ENCODE assay signal across 30 cellular contexts in the genomic region with DNA sequence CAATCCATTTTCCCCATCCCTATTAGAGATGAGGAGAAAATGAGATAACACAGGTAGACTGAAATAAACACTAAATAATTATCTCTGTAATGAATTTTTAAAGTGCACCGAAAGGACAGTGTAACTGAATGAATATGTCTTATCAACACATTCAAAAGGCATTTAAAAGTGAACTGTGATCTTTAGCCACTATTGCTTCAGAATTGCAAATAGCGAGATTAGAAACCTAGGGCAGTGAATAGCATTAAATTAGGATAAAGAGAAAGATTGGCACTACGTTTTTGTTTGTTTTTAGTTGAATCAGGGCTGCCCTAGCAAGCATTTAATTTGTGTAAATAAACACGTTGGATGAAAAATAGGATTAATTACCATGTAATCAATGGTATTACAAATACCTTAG.
"Had no signal": no experiment of that assay in that cellular context is flagged by ENCODE, and none has a peak within 500 bp of the region (broad histone marks: within the 10 kb centered on the region; RNA-seq: fewer than 3 reads in every experiment).

No MANE protein-coding gene starts in this region.

- H3K27me3 ChIP-seq: ovary, stomach, thyroid gland, tibial nerve, upper lobe of left lung, vagina had no signal

- H2AFZ ChIP-seq: parathyroid adenoma had no signal

- H3K4me3 Mint-ChIP-seq: naive B cell; naive thymus-derived CD8-positive, alpha-beta T cell; natural killer cell treated with Interleukin-12 subunit alpha and Interleukin-12 subunit beta and Interleukin-15 and Interleukin-18, amount 100 ng/mL, for 72 hours; nephron progenitor cell; neural crest cell; stimulated activated effector memory CD8-positive, alpha-beta T cell treated with anti-CD3 and anti-CD28 coated beads, Interleukin-12 subunit alpha, Interleukin-12 subunit beta, amount 100 ng/mL, for 72 hours; stimulated activated naive B cell treated with anti-CD40 and anti-IgM and Interleukin-4, amounts not matched to agents 10 μg/mL and 1 μg/mL and 100 μg/mL, for 72 hours; stimulated activated naive CD8-positive, alpha-beta T cell treated with anti-CD3 and anti-CD28 coated beads, Interleukin-15, Interleukin-2, amounts not matched to agents 100 ng/mL and 50 ng/mL, for 24 hours had no signal

- H3K27me3 Mint-ChIP-seq: naive B cell; naive thymus-derived CD8-positive, alpha-beta T cell; natural killer cell treated with Interleukin-12 subunit alpha and Interleukin-12 subunit beta and Interleukin-15 and Interleukin-18, amount 100 ng/mL, for 72 hours; progenitor cell of endocrine pancreas; stimulated activated naive B cell treated with anti-CD40 and anti-IgM and Interleukin-4, amounts not matched to agents 10 μg/mL and 1 μg/mL and 100 μg/mL, for 72 hours; stimulated activated naive CD8-positive, alpha-beta T cell treated with anti-CD3 and anti-CD28 coated beads, Interleukin-15, Interleukin-2, amounts not matched to agents 100 ng/mL and 50 ng/mL, for 24 hours had no signal

- H3K27ac Mint-ChIP-seq: naive B cell; naive thymus-derived CD8-positive, alpha-beta T cell; natural killer cell treated with Interleukin-12 subunit alpha and Interleukin-12 subunit beta and Interleukin-15 and Interleukin-18, amount 100 ng/mL, for 72 hours; nephron progenitor cell; progenitor cell of endocrine pancreas; stimulated activated effector memory CD8-positive, alpha-beta T cell treated with anti-CD3 and anti-CD28 coated beads, Interleukin-12 subunit alpha, Interleukin-12 subunit beta, amount 100 ng/mL, for 72 hours; stimulated activated naive B cell treated with anti-CD40 and anti-IgM and Interleukin-4, amounts not matched to agents 10 μg/mL and 1 μg/mL and 100 μg/mL, for 72 hours; stimulated activated naive CD8-positive, alpha-beta T cell treated with anti-CD3 and anti-CD28 coated beads, Interleukin-15, Interleukin-2, amounts not matched to agents 100 ng/mL and 50 ng/mL, for 24 hours had no signal

- H3K4me1 ChIP-seq: parathyroid adenoma, psoas muscle, stomach, thyroid gland, tibial nerve, upper lobe of left lung, vagina had no signal

- ATAC-seq: naive thymus-derived CD8-positive, alpha-beta T cell; natural killer cell treated with Interleukin-12 subunit alpha and Interleukin-12 subunit beta and Interleukin-15 and Interleukin-18, amount 100 ng/mL, for 72 hours; psoas muscle; right cardiac atrium; sciatic nerve; stimulated activated effector memory CD8-positive, alpha-beta T cell treated with anti-CD3 and anti-CD28 coated beads, Interleukin-12 subunit alpha, Interleukin-12 subunit beta, amount 100 ng/mL, for 72 hours; stimulated activated naive B cell treated with anti-CD40 and anti-IgM and Interleukin-4, amounts not matched to agents 10 μg/mL and 1 μg/mL and 100 μg/mL, for 72 hours had no signal

- H3K9me3 ChIP-seq: ovary, psoas muscle, thoracic aorta, thyroid gland, tibial nerve, upper lobe of left lung, vagina had no signal

- FAIRE-seq: urothelium cell line had no signal

- H3K9me3 Mint-ChIP-seq: nephron progenitor cell; neural crest cell; stimulated activated naive B cell treated with anti-CD40 and anti-IgM and Interleukin-4, amounts not matched to agents 10 μg/mL and 1 μg/mL and 100 μg/mL, for 72 hours; stimulated activated naive CD8-positive, alpha-beta T cell treated with anti-CD3 and anti-CD28 coated beads, Interleukin-15, Interleukin-2, amounts not matched to agents 100 ng/mL and 50 ng/mL, for 24 hours had no signal

- H3K4me3 ChIP-seq: ovary, psoas muscle, skin epidermis, stomach, thoracic aorta, thyroid gland, tibial nerve, upper lobe of left lung, vagina had no signal

- DNase-seq: naive B cell; naive thymus-derived CD8-positive, alpha-beta T cell; nephron progenitor cell; occipital lobe; ovary; posterior cingulate gyrus; psoas muscle; right cardiac atrium; stimulated activated CD4-positive, alpha-beta T cell treated with anti-CD3 and anti-CD28 coated beads, Interleukin-15, amount 100 ng/mL, for 24 hours; stimulated activated CD4-positive, alpha-beta T cell treated with anti-CD3 and anti-CD28 coated beads, Interleukin-2, amount 100 ng/mL, for 24 hours; stimulated activated CD4-positive, alpha-beta T cell treated with anti-CD3 and anti-CD28 coated beads, Interleukin-2, amount 100 ng/mL, for 48 hours; stimulated activated CD4-positive, alpha-beta T cell treated with anti-CD3 and anti-CD28 coated beads, Interleukin-4, amount 100 ng/mL, for 24 hours; stimulated activated naive B cell treated with anti-CD40 and anti-IgM and Interleukin-4, amounts not matched to agents 10 μg/mL and 1 μg/mL and 100 μg/mL, for 72 hours; stimulated activated naive CD4-positive, alpha-beta T cell treated with Interleukin-2 at 50 U/mL for 16 hours; stomach; thyroid gland; trophoblast cell; upper lobe of left lung had no signal

- H3K4me1 Mint-ChIP-seq: naive B cell; naive thymus-derived CD8-positive, alpha-beta T cell; nephron progenitor cell; stimulated activated effector memory CD8-positive, alpha-beta T cell treated with anti-CD3 and anti-CD28 coated beads, Interleukin-12 subunit alpha, Interleukin-12 subunit beta, amount 100 ng/mL, for 72 hours; stimulated activated naive B cell treated with anti-CD40 and anti-IgM and Interleukin-4, amounts not matched to agents 10 μg/mL and 1 μg/mL and 100 μg/mL, for 72 hours had no signal

- H3K36me3 ChIP-seq: ovary, stomach, thoracic aorta, thyroid gland, tibial nerve, upper lobe of left lung, vagina had no signal

- H3K79me2 ChIP-seq: parathyroid adenoma had no signal

- H3K27ac ChIP-seq: ovary, parathyroid adenoma, psoas muscle, skin epidermis, stomach, thoracic aorta, thyroid gland, tibial nerve, upper lobe of left lung, vagina had no signal

- H3K36me3 Mint-ChIP-seq: naive B cell; naive thymus-derived CD8-positive, alpha-beta T cell; stimulated activated effector memory CD8-positive, alpha-beta T cell treated with anti-CD3 and anti-CD28 coated beads, Interleukin-12 subunit alpha, Interleukin-12 subunit beta, amount 100 ng/mL, for 72 hours; stimulated activated naive B cell treated with anti-CD40 and anti-IgM and Interleukin-4, amounts not matched to agents 10 μg/mL and 1 μg/mL and 100 μg/mL, for 72 hours had no signal

- H3K9ac ChIP-seq: parathyroid adenoma had no signal
